ENCODE assay signal across 16 cellular contexts in genomic region chr17:72953621-72954020, GRCh38.
"Had no signal": no experiment of that assay in that cellular context is flagged by ENCODE, and none has a peak within 500 bp of the region (broad histone marks: within the 10 kb centered on the region; RNA-seq: fewer than 3 reads in every experiment).

No MANE protein-coding gene starts in this region.

- H3K9me3 Mint-ChIP-seq: activated B cell treated with CpG ODN at 0.5 μM for 24 hours; activated naive CD4-positive, alpha-beta T cell treated with anti-CD3 and anti-CD28 coated beads, Interleukin-2, amount 50 U/mL, for 72 hours; activated T-cell treated with anti-CD3 and anti-CD28 coated beads, Interleukin-2, amount 50 U/mL, for 72 hours; natural killer cell treated with Interleukin-12 subunit alpha and Interleukin-12 subunit beta and Interleukin-15 and Interleukin-18, amount 100 ng/mL, for 72 hours; stimulated activated memory B cell treated with anti-CD40 and anti-IgM and Interleukin-4, amounts not matched to agents 10 μg/mL and 1 μg/mL and 100 μg/mL, for 72 hours had no signal

- H3K4me3 Mint-ChIP-seq: activated B cell treated with CpG ODN at 0.5 μM for 24 hours; activated CD8-positive, alpha-beta T cell treated with anti-CD3 and anti-CD28 coated beads, Interleukin-2, amount 10 ng/mL, durations not matched to agents 7 days and 5 days; activated T-cell treated with anti-CD3 and anti-CD28 coated beads, Interleukin-2, amount 50 U/mL, for 72 hours; natural killer cell treated with Interleukin-12 subunit alpha and Interleukin-12 subunit beta and Interleukin-15 and Interleukin-18, amount 100 ng/mL, for 72 hours; stimulated activated memory B cell treated with anti-CD40 and anti-IgM and Interleukin-4, amounts not matched to agents 10 μg/mL and 1 μg/mL and 100 μg/mL, for 72 hours had no signal

- H3K36me3 Mint-ChIP-seq: activated naive CD4-positive, alpha-beta T cell treated with anti-CD3 and anti-CD28 coated beads, Interleukin-2, amount 50 U/mL, for 72 hours; natural killer cell treated with Interleukin-12 subunit alpha and Interleukin-12 subunit beta and Interleukin-15 and Interleukin-18, amount 100 ng/mL, for 72 hours; stimulated activated memory B cell treated with anti-CD40 and anti-IgM and Interleukin-4, amounts not matched to agents 10 μg/mL and 1 μg/mL and 100 μg/mL, for 72 hours had no signal

- H3K27me3 Mint-ChIP-seq: activated B cell treated with CpG ODN at 0.5 μM for 24 hours; natural killer cell treated with Interleukin-12 subunit alpha and Interleukin-12 subunit beta and Interleukin-15 and Interleukin-18, amount 100 ng/mL, for 72 hours; stimulated activated memory B cell treated with anti-CD40 and anti-IgM and Interleukin-4, amounts not matched to agents 10 μg/mL and 1 μg/mL and 100 μg/mL, for 72 hours had no signal

- H3K36me3 ChIP-seq: tibial artery had no signal

- H3K4me1 Mint-ChIP-seq: stimulated activated memory B cell treated with anti-CD40 and anti-IgM and Interleukin-4, amounts not matched to agents 10 μg/mL and 1 μg/mL and 100 μg/mL, for 72 hours had no signal

- H3K27ac Mint-ChIP-seq: activated B cell treated with CpG ODN at 0.5 μM for 24 hours; activated CD8-positive, alpha-beta T cell treated with anti-CD3 and anti-CD28 coated beads, Interleukin-2, amount 10 ng/mL, durations not matched to agents 7 days and 5 days; activated T-cell treated with anti-CD3 and anti-CD28 coated beads, Interleukin-2, amount 50 U/mL, for 72 hours; natural killer cell treated with Interleukin-12 subunit alpha and Interleukin-12 subunit beta and Interleukin-15 and Interleukin-18, amount 100 ng/mL, for 72 hours; stimulated activated memory B cell treated with anti-CD40 and anti-IgM and Interleukin-4, amounts not matched to agents 10 μg/mL and 1 μg/mL and 100 μg/mL, for 72 hours had no signal

- H3K9me3 ChIP-seq: tibial artery had no signal

- DNase-seq: activated B cell treated with CpG ODN at 0.5 μM for 24 hours; activated CD4-positive, alpha-beta T cell treated with anti-CD3 and anti-CD28 coated beads for 48 hours; activated CD8-positive, alpha-beta memory T cell treated with anti-CD3 and anti-CD28 coated beads, Interleukin-2, amount 50 U/mL, for 4 hours; activated CD8-positive, alpha-beta T cell treated with anti-CD3 and anti-CD28 coated beads, Interleukin-2, amount 10 ng/mL, durations not matched to agents 7 days and 5 days; activated gamma-delta T cell; activated T-cell treated with anti-CD3 and anti-CD28 coated beads, Interleukin-2, amount 50 U/mL, for 72 hours; hypothalamus; nucleus accumbens; posterior cingulate gyrus; retina; stimulated activated CD4-positive, alpha-beta T cell treated with anti-CD3 and anti-CD28 coated beads, Interleukin-2, amount 100 ng/mL, for 48 hours; tibial artery had no signal

- H3K27ac ChIP-seq: tibial artery had no signal

- ATAC-seq: activated CD8-positive, alpha-beta T cell treated with anti-CD3 and anti-CD28 coated beads, Interleukin-2, amount 10 ng/mL, durations not matched to agents 7 days and 5 days; activated naive CD4-positive, alpha-beta T cell treated with anti-CD3 and anti-CD28 coated beads, Interleukin-2, amount 50 U/mL, for 72 hours; activated T-cell treated with anti-CD3 and anti-CD28 coated beads, Interleukin-2, amount 50 U/mL, for 72 hours; esophagus mucosa; natural killer cell treated with Interleukin-12 subunit alpha and Interleukin-12 subunit beta and Interleukin-15 and Interleukin-18, amount 100 ng/mL, for 72 hours; stimulated activated memory B cell treated with anti-CD40 and anti-IgM and Interleukin-4, amounts not matched to agents 10 μg/mL and 1 μg/mL and 100 μg/mL, for 72 hours had no signal

- H3K27me3 ChIP-seq: tibial artery had no signal

- H3K4me1 ChIP-seq: tibial artery had no signal

- H3K4me3 ChIP-seq: tibial artery had no signal
